In the genomic region with DNA sequence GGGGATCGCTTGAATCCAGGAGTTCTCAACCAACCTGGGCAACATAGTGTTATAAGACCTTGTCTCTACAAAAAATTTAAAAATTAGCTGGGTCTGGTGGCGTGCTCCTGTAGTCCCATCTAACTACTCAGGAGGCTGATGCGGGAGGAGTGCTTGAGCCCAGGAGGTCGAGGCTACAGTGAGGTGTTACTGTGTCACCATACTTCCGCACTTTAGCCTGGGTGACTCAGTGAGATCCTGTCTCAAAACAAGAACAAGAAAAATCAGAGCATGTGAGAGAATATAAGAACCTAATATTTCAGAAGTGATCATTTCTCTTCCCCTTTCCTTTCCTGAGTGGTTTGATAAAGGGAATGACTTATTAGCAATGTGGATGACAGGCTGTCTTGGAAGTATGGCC, we compare ENCODE assay signal across 16 cellular contexts. TPM values are rescaled to one million over a fixed set of nuclear protein-coding genes. Genes with fewer than 3 reads are reported as not detected.
DNase-seq lines count a peak whose midpoint lies in the region; ATAC-seq, FAIRE-seq and TF ChIP-seq lines count a peak whose summit lies in the region.
"Had no signal": no experiment of that assay in that cellular context is flagged by ENCODE, and none has a peak within 500 bp of the region (broad histone marks: within the 10 kb centered on the region; RNA-seq: fewer than 3 reads in every experiment).

No MANE protein-coding gene starts in this region.

- no peaks in the 10 kb centered on the region for H3K4me1 ChIP-seq in astrocyte (ENCODE audit: insufficient read depth, low read length)
- H3K4me1 ChIP-seq in neutrophil (ENCODE audit: control insufficient read depth in 1 of 2, insufficient read depth in 1 of 2, low read depth in 1 of 2, low read length in 1 of 2) = peaks cover 11 to 22% of the 10 kb centered on the region in 2 experiments
- H3K4me1 ChIP-seq: gastroesophageal sphincter, sigmoid colon, tibial nerve had no signal

- H3K4me1 Mint-ChIP-seq in activated CD4-positive, alpha-beta T cell treated with anti-CD3 and anti-CD28 coated beads, Interleukin-2, amount 10 ng/mL, durations not matched to agents 24 days and 14 days = peaks cover 65% of the 10 kb centered on the region
- peaks cover 7% of the 10 kb centered on the region for H3K4me1 Mint-ChIP-seq in astrocyte (ENCODE audit: low read depth, unreplicated experiment)
- H3K4me1 Mint-ChIP-seq in immature natural killer cell = peaks cover 34 to 77% of the 10 kb centered on the region in 2 donors

- H3K36me3 ChIP-seq in astrocyte (ENCODE audit: insufficient read depth, low read length) (no peaks in the 10 kb centered on the region), neutrophil (no peaks in the 10 kb centered on the region)
- H3K36me3 ChIP-seq: gastroesophageal sphincter, sigmoid colon, tibial nerve had no signal

- H3K4me3 Mint-ChIP-seq in activated CD4-positive, alpha-beta T cell treated with anti-CD3 and anti-CD28 coated beads, Interleukin-2, amount 10 ng/mL, durations not matched to agents 24 days and 14 days = peak overlapping the region; percentile 1
- no peak overlapping the region for H3K4me3 Mint-ChIP-seq in astrocyte (ENCODE audit: unreplicated experiment)
- peak overlapping the region in 1 of 5 donors; percentile 6 for H3K4me3 Mint-ChIP-seq in immature natural killer cell
- H3K4me3 Mint-ChIP-seq: WTC11 had no signal

- H4K20me1 ChIP-seq in astrocyte (ENCODE audit: insufficient read depth, low read length) = peaks cover 95% of the 10 kb centered on the region

- H2AFZ ChIP-seq in astrocyte (ENCODE audit: low read depth, low read length) = no peak overlapping the region

- intact Hi-C loops in activated CD4-positive, alpha-beta T cell treated with anti-CD3 and anti-CD28 coated beads, Interleukin-2, amount 10 ng/mL, durations not matched to agents 24 days and 14 days (cut with micrococcal nuclease) = no loop called here

- H3K9me3 Mint-ChIP-seq in activated CD4-positive, alpha-beta T cell treated with anti-CD3 and anti-CD28 coated beads, Interleukin-2, amount 10 ng/mL, durations not matched to agents 24 days and 14 days = no peaks in the 10 kb centered on the region
- no peaks in the 10 kb centered on the region for H3K9me3 Mint-ChIP-seq in astrocyte (ENCODE audit: unreplicated experiment)
- H3K9me3 Mint-ChIP-seq in immature natural killer cell = no peaks in the 10 kb centered on the region

- H3K27ac ChIP-seq in astrocyte (ENCODE audit: low read depth, low read length) (peak overlapping the region; percentile 3), neutrophil (peak overlapping the region; percentile 32)
- H3K27ac ChIP-seq: gastroesophageal sphincter, sigmoid colon, tibial nerve had no signal

- H3K9ac ChIP-seq in astrocyte (ENCODE audit: low read length) = no peak overlapping the region

- TF ChIP-seq CTCF in astrocyte (IDR thresholded peaks at IDR 0.05; ENCODE audit: insufficient read depth, low read depth, low read length) = no peak
- TF ChIP-seq CTCF in neutrophil (IDR thresholded peaks at IDR 0.05) = no peak

- H3K4me3 ChIP-seq in astrocyte (ENCODE audit: insufficient read depth, low read depth, low read length) (no peak overlapping the region), neutrophil (ENCODE audit: low read depth in 1 of 2, low read length in 1 of 2) (no peak overlapping the region)
- H3K4me3 ChIP-seq: gastroesophageal sphincter, sigmoid colon, SK-N-MC, tibial nerve had no signal

- H3K36me3 Mint-ChIP-seq in activated CD4-positive, alpha-beta T cell treated with anti-CD3 and anti-CD28 coated beads, Interleukin-2, amount 10 ng/mL, durations not matched to agents 24 days and 14 days (ENCODE audit: low read depth) = peaks cover 52% of the 10 kb centered on the region
- H3K36me3 Mint-ChIP-seq in astrocyte (ENCODE audit: low read depth, unreplicated experiment) (no peaks in the 10 kb centered on the region), immature natural killer cell (peaks cover 0 to 3% (median 0%) of the 10 kb centered on the region in 3 donors)

- DNase-seq in activated CD4-positive, alpha-beta T cell treated with anti-CD3 and anti-CD28 coated beads, Interleukin-2, amount 10 ng/mL, durations not matched to agents 24 days and 14 days = no peak
- no peak for DNase-seq in activated CD4-positive, alpha-beta T cell treated with anti-CD3 and anti-CD28 coated beads, Interleukin-2, amount 50 U/mL, for 4 hours
- peak; percentile 75 for DNase-seq in HT1080 (ENCODE audit: low read depth)
- no peak for DNase-seq in astrocyte (ENCODE audit: low read depth)
- no peak for DNase-seq in mucosa of gallbladder (ENCODE audit: low spot score)
- DNase-seq in immature natural killer cell = no peak
- DNase-seq: ACHN, DMS79, NCI-H774, sigmoid colon had no signal

- H3K79me2 ChIP-seq in astrocyte (ENCODE audit: insufficient read depth, low read length) = peaks cover 94% of the 10 kb centered on the region

- H3K27me3 ChIP-seq in astrocyte (ENCODE audit: insufficient read depth, low read length) (no peaks in the 10 kb centered on the region), neutrophil (no peaks in the 10 kb centered on the region)
- H3K27me3 ChIP-seq: gastroesophageal sphincter, sigmoid colon, tibial nerve had no signal

- H3K4me2 ChIP-seq in astrocyte (ENCODE audit: low read length) = peak overlapping the region; percentile 35

- no peak for FAIRE-seq in astrocyte (lab: Jason Lieb, UNC)

- ATAC-seq in GM18505 (IDR thresholded peaks at IDR 0.05; ENCODE audit: unreplicated experiment) = no peak
- ATAC-seq: gastroesophageal sphincter, WTC11 had no signal

- TF ChIP-seq POLR2A in GM18505 (IDR thresholded peaks at IDR 0.05; ENCODE audit: borderline replicate concordance, extremely low read depth, insufficient read depth, insufficient read length) = no peak

- no peaks in the 10 kb centered on the region for H3K9me3 ChIP-seq in astrocyte (ENCODE audit: insufficient read depth, low read depth, low read length)
- no peaks in the 10 kb centered on the region for H3K9me3 ChIP-seq in neutrophil
- H3K9me3 ChIP-seq: gastroesophageal sphincter, sigmoid colon, tibial nerve had no signal

- no peaks in the 10 kb centered on the region for H3K27me3 Mint-ChIP-seq in activated CD4-positive, alpha-beta T cell treated with anti-CD3 and anti-CD28 coated beads, Interleukin-2, amount 10 ng/mL, durations not matched to agents 24 days and 14 days
- no peaks in the 10 kb centered on the region for H3K27me3 Mint-ChIP-seq in astrocyte (ENCODE audit: low read depth, unreplicated experiment)
- H3K27me3 Mint-ChIP-seq in immature natural killer cell (ENCODE audit: low read depth in 3 of 3) = peaks cover 0 to 4% (median 0%) of the 10 kb centered on the region in 3 donors

- peak overlapping the region; percentile 69 for H3K27ac Mint-ChIP-seq in activated CD4-positive, alpha-beta T cell treated with anti-CD3 and anti-CD28 coated beads, Interleukin-2, amount 10 ng/mL, durations not matched to agents 24 days and 14 days
- no peak overlapping the region for H3K27ac Mint-ChIP-seq in astrocyte (ENCODE audit: unreplicated experiment)
- H3K27ac Mint-ChIP-seq in immature natural killer cell = peak overlapping the region in 3 of 6 donors; percentile 10 to 53 (median 17)
- H3K27ac Mint-ChIP-seq: WTC11 had no signal

RNA-seq across cellular contexts. Expression of a gene that starts 9.5 kb away (rescaled TPM):
- 64.6 and 68.8 TPM in 2 replicates for total RNA-seq in activated CD4-positive, alpha-beta T cell treated with anti-CD3 and anti-CD28 coated beads, Interleukin-2, amount 10 ng/mL, durations not matched to agents 24 days and 14 days
- total RNA-seq in HT1080 (2014; rRNA removed; shearing (Covaris generic)) = 21.4 and 24.0 TPM in 2 replicates
- 21.7 and 23.9 TPM in 2 replicates for polyA plus RNA-seq in HT1080 (2015; cell fraction: cytosol; rRNA removed)
- polyA plus RNA-seq in HT1080 (2015; cell fraction: nucleus; rRNA removed) = 17.5 and 18.9 TPM in 2 replicates
- total RNA-seq in astrocyte = 25.3 and 25.9 TPM in 2 replicates
- 17.0 TPM for total RNA-seq in mucosa of gallbladder
- 10 to 100 TPM in 1 of 3 donors, 1 to 10 TPM in 2; 9.2 to 12.8 (median 9.3) TPM for polyA plus RNA-seq in immature natural killer cell
